ENCODE assay signal across 18 cellular contexts in the genomic region with DNA sequence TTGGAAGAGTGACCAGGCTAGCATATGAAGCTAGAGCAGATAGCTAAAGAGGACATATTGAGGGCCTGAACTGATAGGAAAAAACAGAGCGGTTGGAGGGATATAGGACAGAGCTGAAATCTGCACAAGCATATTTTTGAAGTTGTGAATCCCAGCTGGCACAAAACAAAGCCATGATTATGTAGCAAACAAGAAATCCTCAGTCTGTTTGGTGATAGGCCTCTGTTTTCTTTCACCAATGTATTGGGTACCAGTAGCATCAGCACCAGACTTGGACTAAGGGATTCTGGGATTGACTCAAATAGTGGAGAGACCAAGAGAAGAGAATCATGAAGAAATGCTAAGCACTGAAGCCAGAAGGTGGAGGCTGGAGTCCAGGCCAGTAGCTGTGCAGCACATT.
DNase-seq lines count a peak whose midpoint lies in the region; ATAC-seq and TF ChIP-seq lines count a peak whose summit lies in the region.
"Had no signal": no experiment of that assay in that cellular context is flagged by ENCODE, and none has a peak within 500 bp of the region (broad histone marks: within the 10 kb centered on the region; RNA-seq: fewer than 3 reads in every experiment).

No MANE protein-coding gene starts in this region.

- no peaks in the 10 kb centered on the region for H3K9me3 ChIP-seq in left ventricle myocardium inferior (replicated peaks)
- H3K9me3 ChIP-seq: A549 had no signal

- intact Hi-C loops in dorsolateral prefrontal cortex (cut with DNase I) (no loop called here), left ventricle myocardium inferior (cut with micrococcal nuclease) (no loop called here)

- H3K4me1 ChIP-seq in left ventricle myocardium inferior: peaks cover 12% of the 10 kb centered on the region

- H3K4me3 ChIP-seq in dorsolateral prefrontal cortex (no peak overlapping the region), left ventricle myocardium inferior (no peak overlapping the region)
- H3K4me3 ChIP-seq: A549, BLaER1 had no signal

- no peaks in the 10 kb centered on the region for H3K36me3 ChIP-seq in left ventricle myocardium inferior
- H3K36me3 ChIP-seq: BLaER1 had no signal

- peak overlapping the region in 46 of 59 donors; percentile 0 to 85 (median 60) for H3K27ac ChIP-seq in dorsolateral prefrontal cortex
- H3K27ac ChIP-seq in substantia nigra (ENCODE audit: low read depth, low read length, poor library complexity, severe bottlenecking): peak overlapping the region; percentile 35
- no peak overlapping the region for H3K27ac ChIP-seq in left ventricle myocardium inferior (replicated peaks)
- H3K27ac ChIP-seq: 22Rv1, A549, BLaER1, HL-60 had no signal

- ATAC-seq in HG03442 (IDR thresholded peaks at IDR 0.05; ENCODE audit: unreplicated experiment): no peak
- ATAC-seq in GM18868 (IDR thresholded peaks at IDR 0.05; ENCODE audit: unreplicated experiment): no peak
- ATAC-seq: A549 had no signal

- DNase-seq in Ammon's horn (ENCODE audit: low spot score): peak; percentile 42
- no peak for DNase-seq in dorsolateral prefrontal cortex
- DNase-seq in medulla oblongata (ENCODE audit: extremely low spot score): peak; percentile 46
- DNase-seq in substantia nigra (lab: John Stamatoyannopoulos, UW): peak in 1 of 49 donors; percentile 4
- DNase-seq in left ventricle myocardium inferior: no peak
- no peak for DNase-seq in NCI-H526 treated with DMSO at 0.1 percent for 48 hours (lab: John Stamatoyannopoulos, UW)
- DNase-seq: AML-193; CD4-positive, alpha-beta memory T cell; DMS153; DMS79; GDM1; H9 had no signal

- no peak for TF ChIP-seq CTCF in dorsolateral prefrontal cortex (IDR thresholded peaks at IDR 0.05 in 54 of 56, conservative IDR thresholded peaks at IDR 0.05 in 2 of 56; ENCODE audit: low read depth in 1 of 56, partially characterized antibody in 56 of 56)
- TF ChIP-seq CTCF in left ventricle myocardium inferior (IDR thresholded peaks at IDR 0.05; ENCODE audit: borderline replicate concordance): no peak

- H3K27me3 ChIP-seq in dorsolateral prefrontal cortex (no peaks in the 10 kb centered on the region), left ventricle myocardium inferior (ENCODE audit: low read depth) (no peaks in the 10 kb centered on the region)
- H3K27me3 ChIP-seq: BLaER1 had no signal

Comparison
In these comparisons a context has a peak if more than half of its experiments do, and no peak if none do; other contexts are left out.
1. DNase-seq: peak in Ammon's horn (single experiment) and medulla oblongata (single experiment); none in dorsolateral prefrontal cortex (0 of 10), left ventricle myocardium inferior (single experiment) and NCI-H526 treated with DMSO at 0.1 percent for 48 hours (single experiment).